1 cellular context compared by ENCODE assay signal in the genomic region with DNA sequence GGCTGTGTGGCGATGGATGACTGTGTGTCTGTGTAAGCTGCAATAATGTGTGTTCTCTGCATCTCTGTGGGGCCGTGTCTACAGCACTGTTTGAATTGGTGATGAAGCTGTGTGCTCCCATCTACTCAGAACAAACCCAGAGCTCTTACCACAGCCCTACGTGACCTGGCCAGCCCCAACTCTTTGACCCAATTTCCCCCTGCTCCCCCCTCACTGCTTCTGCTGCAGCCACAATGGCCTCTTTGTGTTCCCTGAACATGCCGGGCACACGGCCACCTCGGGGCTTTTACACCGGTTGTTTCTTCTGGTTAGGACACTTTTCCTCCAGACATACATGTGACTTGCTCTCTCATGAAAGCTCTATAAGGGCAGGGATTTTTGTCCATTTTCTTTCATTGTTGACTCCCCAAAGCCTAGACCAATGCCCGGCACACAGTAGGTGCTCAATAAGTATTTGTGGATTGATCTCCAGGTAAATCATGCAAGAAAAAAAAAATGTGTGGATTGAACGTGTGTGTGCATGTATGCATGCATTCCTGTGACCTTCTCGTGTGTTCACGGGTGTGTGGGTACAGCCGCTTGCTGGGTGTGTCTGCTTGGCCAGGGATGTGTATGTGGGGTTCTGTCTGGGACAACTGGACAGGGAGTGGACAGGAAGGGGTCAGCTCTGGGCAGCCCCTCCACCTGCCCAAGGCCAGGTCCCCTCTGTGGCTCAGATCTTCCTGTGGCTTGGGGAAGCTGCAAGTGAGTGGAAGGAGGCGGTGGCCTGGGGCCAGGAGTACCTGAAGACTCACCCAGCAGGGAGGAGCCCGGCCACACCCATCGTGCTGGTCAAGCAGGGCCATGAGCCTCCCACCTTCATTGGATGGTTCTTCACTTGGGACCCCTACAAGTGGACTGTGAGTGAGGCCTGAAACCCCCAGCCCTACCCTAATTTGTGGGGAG.
TF ChIP-seq lines count a peak whose summit lies in the region.

No MANE protein-coding gene starts in this region.

TF ChIP-seq in WTC11, 78 proteins besides CTCF, POLR2A, EP300 and RAD21 (continued from another document):
- TF ChIP-seq, protein P1, sequence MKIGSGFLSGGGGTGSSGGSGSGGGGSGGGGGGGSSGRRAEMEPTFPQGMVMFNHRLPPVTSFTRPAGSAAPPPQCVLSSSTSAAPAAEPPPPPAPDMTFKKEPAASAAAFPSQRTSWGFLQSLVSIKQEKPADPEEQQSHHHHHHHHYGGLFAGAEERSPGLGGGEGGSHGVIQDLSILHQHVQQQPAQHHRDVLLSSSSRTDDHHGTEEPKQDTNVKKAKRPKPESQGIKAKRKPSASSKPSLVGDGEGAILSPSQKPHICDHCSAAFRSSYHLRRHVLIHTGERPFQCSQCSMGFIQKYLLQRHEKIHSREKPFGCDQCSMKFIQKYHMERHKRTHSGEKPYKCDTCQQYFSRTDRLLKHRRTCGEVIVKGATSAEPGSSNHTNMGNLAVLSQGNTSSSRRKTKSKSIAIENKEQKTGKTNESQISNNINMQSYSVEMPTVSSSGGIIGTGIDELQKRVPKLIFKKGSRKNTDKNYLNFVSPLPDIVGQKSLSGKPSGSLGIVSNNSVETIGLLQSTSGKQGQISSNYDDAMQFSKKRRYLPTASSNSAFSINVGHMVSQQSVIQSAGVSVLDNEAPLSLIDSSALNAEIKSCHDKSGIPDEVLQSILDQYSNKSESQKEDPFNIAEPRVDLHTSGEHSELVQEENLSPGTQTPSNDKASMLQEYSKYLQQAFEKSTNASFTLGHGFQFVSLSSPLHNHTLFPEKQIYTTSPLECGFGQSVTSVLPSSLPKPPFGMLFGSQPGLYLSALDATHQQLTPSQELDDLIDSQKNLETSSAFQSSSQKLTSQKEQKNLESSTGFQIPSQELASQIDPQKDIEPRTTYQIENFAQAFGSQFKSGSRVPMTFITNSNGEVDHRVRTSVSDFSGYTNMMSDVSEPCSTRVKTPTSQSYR (CRISPR knock-in tag; IDR thresholded peaks at IDR 0.05), result no peak
- TF ChIP-seq ZNF416 (CRISPR knock-in tag; IDR thresholded peaks at IDR 0.05), result no peak
- TF ChIP-seq, protein P2, sequence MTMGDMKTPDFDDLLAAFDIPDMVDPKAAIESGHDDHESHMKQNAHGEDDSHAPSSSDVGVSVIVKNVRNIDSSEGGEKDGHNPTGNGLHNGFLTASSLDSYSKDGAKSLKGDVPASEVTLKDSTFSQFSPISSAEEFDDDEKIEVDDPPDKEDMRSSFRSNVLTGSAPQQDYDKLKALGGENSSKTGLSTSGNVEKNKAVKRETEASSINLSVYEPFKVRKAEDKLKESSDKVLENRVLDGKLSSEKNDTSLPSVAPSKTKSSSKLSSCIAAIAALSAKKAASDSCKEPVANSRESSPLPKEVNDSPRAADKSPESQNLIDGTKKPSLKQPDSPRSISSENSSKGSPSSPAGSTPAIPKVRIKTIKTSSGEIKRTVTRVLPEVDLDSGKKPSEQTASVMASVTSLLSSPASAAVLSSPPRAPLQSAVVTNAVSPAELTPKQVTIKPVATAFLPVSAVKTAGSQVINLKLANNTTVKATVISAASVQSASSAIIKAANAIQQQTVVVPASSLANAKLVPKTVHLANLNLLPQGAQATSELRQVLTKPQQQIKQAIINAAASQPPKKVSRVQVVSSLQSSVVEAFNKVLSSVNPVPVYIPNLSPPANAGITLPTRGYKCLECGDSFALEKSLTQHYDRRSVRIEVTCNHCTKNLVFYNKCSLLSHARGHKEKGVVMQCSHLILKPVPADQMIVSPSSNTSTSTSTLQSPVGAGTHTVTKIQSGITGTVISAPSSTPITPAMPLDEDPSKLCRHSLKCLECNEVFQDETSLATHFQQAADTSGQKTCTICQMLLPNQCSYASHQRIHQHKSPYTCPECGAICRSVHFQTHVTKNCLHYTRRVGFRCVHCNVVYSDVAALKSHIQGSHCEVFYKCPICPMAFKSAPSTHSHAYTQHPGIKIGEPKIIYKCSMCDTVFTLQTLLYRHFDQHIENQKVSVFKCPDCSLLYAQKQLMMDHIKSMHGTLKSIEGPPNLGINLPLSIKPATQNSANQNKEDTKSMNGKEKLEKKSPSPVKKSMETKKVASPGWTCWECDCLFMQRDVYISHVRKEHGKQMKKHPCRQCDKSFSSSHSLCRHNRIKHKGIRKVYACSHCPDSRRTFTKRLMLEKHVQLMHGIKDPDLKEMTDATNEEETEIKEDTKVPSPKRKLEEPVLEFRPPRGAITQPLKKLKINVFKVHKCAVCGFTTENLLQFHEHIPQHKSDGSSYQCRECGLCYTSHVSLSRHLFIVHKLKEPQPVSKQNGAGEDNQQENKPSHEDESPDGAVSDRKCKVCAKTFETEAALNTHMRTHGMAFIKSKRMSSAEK (CRISPR knock-in tag; IDR thresholded peaks at IDR 0.05; ENCODE audit: borderline replicate concordance), result no peak
- TF ChIP-seq TCF7 (CRISPR knock-in tag; IDR thresholded peaks at IDR 0.05; ENCODE audit: low read depth), result no peak
- TF ChIP-seq ESRRA (CRISPR knock-in tag; IDR thresholded peaks at IDR 0.05; ENCODE audit: borderline replicate concordance), result no peak
- TF ChIP-seq, protein P3, sequence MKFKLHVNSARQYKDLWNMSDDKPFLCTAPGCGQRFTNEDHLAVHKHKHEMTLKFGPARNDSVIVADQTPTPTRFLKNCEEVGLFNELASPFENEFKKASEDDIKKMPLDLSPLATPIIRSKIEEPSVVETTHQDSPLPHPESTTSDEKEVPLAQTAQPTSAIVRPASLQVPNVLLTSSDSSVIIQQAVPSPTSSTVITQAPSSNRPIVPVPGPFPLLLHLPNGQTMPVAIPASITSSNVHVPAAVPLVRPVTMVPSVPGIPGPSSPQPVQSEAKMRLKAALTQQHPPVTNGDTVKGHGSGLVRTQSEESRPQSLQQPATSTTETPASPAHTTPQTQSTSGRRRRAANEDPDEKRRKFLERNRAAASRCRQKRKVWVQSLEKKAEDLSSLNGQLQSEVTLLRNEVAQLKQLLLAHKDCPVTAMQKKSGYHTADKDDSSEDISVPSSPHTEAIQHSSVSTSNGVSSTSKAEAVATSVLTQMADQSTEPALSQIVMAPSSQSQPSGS (CRISPR knock-in tag; IDR thresholded peaks at IDR 0.05; ENCODE audit: borderline replicate concordance, low read depth), result no peak
- no peak for TF ChIP-seq ETV6 (CRISPR knock-in tag; IDR thresholded peaks at IDR 0.05)
- TF ChIP-seq SP1 (CRISPR knock-in tag; conservative IDR thresholded peaks at IDR 0.05), result no peak
- TF ChIP-seq, protein P4, sequence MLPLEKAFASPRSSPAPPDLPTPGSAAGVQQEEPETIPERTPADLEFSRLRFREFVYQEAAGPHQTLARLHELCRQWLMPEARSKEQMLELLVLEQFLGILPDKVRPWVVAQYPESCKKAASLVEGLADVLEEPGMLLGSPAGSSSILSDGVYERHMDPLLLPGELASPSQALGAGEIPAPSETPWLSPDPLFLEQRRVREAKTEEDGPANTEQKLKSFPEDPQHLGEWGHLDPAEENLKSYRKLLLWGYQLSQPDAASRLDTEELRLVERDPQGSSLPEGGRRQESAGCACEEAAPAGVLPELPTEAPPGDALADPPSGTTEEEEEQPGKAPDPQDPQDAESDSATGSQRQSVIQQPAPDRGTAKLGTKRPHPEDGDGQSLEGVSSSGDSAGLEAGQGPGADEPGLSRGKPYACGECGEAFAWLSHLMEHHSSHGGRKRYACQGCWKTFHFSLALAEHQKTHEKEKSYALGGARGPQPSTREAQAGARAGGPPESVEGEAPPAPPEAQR (CRISPR knock-in tag; IDR thresholded peaks at IDR 0.05), result no peak
- TF ChIP-seq SMAD4 (CRISPR knock-in tag; IDR thresholded peaks at IDR 0.05), result no peak
- TF ChIP-seq FOXP1 (CRISPR knock-in tag; IDR thresholded peaks at IDR 0.05; ENCODE audit: borderline replicate concordance), result no peak
